ENCODE assay signal across 17 cellular contexts in genomic region chr3:141275511-141275910, GRCh38. TPM values are rescaled to one million over a fixed set of nuclear protein-coding genes. Genes with fewer than 3 reads are reported as not detected.
DNase-seq lines count a peak whose midpoint lies in the region; ATAC-seq, FAIRE-seq and TF ChIP-seq lines count a peak whose summit lies in the region.
"Had no signal": no experiment of that assay in that cellular context is flagged by ENCODE, and none has a peak within 500 bp of the region (broad histone marks: within the 10 kb centered on the region; RNA-seq: fewer than 3 reads in every experiment).

No MANE protein-coding gene starts in this region.

- H3K18ac ChIP-seq in mesenchymal stem cell (ENCODE audit: low read depth in 1 of 2, low read length in 2 of 2): no peak overlapping the region

- no peak overlapping the region for H4K8ac ChIP-seq in mesenchymal stem cell (ENCODE audit: low read length)

- POLR2A ChIA-PET in MCF 10A (lab: Yijun Ruan, JAX): no interaction called here
- POLR2A ChIA-PET in WTC11 (lab: Charles Lee): interaction anchor here (0.6 kb wide), 1 partner anchor 1651 kb away, joined by 5 read pairs; no protein-coding TSS in a partner anchor

- H3K23ac ChIP-seq in mesenchymal stem cell (ENCODE audit: low read length in 2 of 2): no peak overlapping the region

- BruUV-seq in MCF 10A (replicated peaks; lab: Mats Ljungman, UMichigan): no TSS peak

- no peak overlapping the region for H3K4me2 ChIP-seq in mesenchymal stem cell (ENCODE audit: low read length, poor library complexity, severe bottlenecking)

- WGBS in mesenchymal stem cell: 71% methylated on average over 1 of the region's 2 CpGs

- H3K36me3 Mint-ChIP-seq in MCF 10A (ENCODE audit: insufficient read depth, unreplicated experiment): peaks cover 10% of the 10 kb centered on the region
- H3K36me3 Mint-ChIP-seq in WTC11: peaks cover 2% of the 10 kb centered on the region; the same call in 1 of the 2 replicates

- no peak overlapping the region for H3K9ac ChIP-seq in mesenchymal stem cell (ENCODE audit: low read length)

- H3K4me3 Mint-ChIP-seq in MCF 10A (ENCODE audit: unreplicated experiment) (no peak overlapping the region), WTC11 (no peak overlapping the region)
- H3K4me3 Mint-ChIP-seq: activated CD4-positive, alpha-beta T cell treated with anti-CD3 and anti-CD28 coated beads, Interleukin-2, amount 10 ng/mL, durations not matched to agents 7 days and 5 days had no signal

- H3K27ac ChIP-seq in breast epithelium (no peak overlapping the region), mesenchymal stem cell (ENCODE audit: low read length, poor library complexity, severe bottlenecking) (no peak overlapping the region)
- H3K27ac ChIP-seq: right lobe of liver, stomach, vagina had no signal

- H3K9me3 ChIP-seq in breast epithelium (no peaks in the 10 kb centered on the region), mesenchymal stem cell (ENCODE audit: control insufficient read depth, low read length) (no peaks in the 10 kb centered on the region)
- H3K9me3 ChIP-seq: mucosa of descending colon, right lobe of liver, stomach, vagina had no signal

- H3K27me3 ChIP-seq in breast epithelium: no peaks in the 10 kb centered on the region
- no peaks in the 10 kb centered on the region for H3K27me3 ChIP-seq in mesenchymal stem cell (ENCODE audit: control insufficient read depth in 1 of 2, insufficient read depth in 1 of 2, low read length in 2 of 2)
- H3K27me3 ChIP-seq: right lobe of liver, stomach, vagina had no signal

- intact Hi-C loops in MCF 10A (cut with micrococcal nuclease): no loop called here
- intact Hi-C loops in breast epithelium (cut with DNase I; ENCODE audit: low total_unique reads): no loop called here

- peak overlapping the region; percentile 50 for H2AK5ac ChIP-seq in mesenchymal stem cell (ENCODE audit: low read length, severe bottlenecking)

- no peak overlapping the region for H2BK120ac ChIP-seq in mesenchymal stem cell (ENCODE audit: low read depth, low read length)

- H2BK15ac ChIP-seq in mesenchymal stem cell (ENCODE audit: low read depth, poor library complexity, severe bottlenecking): no peak overlapping the region

- DNase-seq in MCF 10A (ENCODE audit: unreplicated experiment): no peak
- no peak for DNase-seq in breast epithelium (ENCODE audit: low spot score in 2 of 2)
- DNase-seq in amniotic epithelial cell (ENCODE audit: low read depth): peak; percentile 55
- DNase-seq in mesenchymal stem cell: peak; percentile 36
- no peak for DNase-seq in WTC11 (ENCODE audit: low spot score)
- no peak for DNase-seq in iPS-NIHi7 (ENCODE audit: extremely low spot score)
- no peak for DNase-seq in GM12892 (ENCODE audit: insufficient read length)
- DNase-seq: activated CD4-positive, alpha-beta T cell treated with anti-CD3 and anti-CD28 coated beads, Interleukin-2, amount 10 ng/mL, durations not matched to agents 7 days and 5 days; GDM1; mucosa of descending colon; right lobe of liver; Right ventricle myocardium superior; stomach had no signal

- H3K9me3 Mint-ChIP-seq in MCF 10A (ENCODE audit: unreplicated experiment): no peaks in the 10 kb centered on the region
- no peaks in the 10 kb centered on the region for H3K9me3 Mint-ChIP-seq in WTC11
- H3K9me3 Mint-ChIP-seq: activated CD4-positive, alpha-beta T cell treated with anti-CD3 and anti-CD28 coated beads, Interleukin-2, amount 10 ng/mL, durations not matched to agents 7 days and 5 days; activated T-cell treated with anti-CD3 and anti-CD28 coated beads, Interleukin-2, amount 50 U/mL, for 72 hours had no signal

- H3K14ac ChIP-seq in mesenchymal stem cell (ENCODE audit: low read length in 2 of 2): no peak overlapping the region

- H4K91ac ChIP-seq in mesenchymal stem cell (ENCODE audit: low read length): no peak overlapping the region

- no peak overlapping the region for H3K4me3 ChIP-seq in breast epithelium
- H3K4me3 ChIP-seq in mesenchymal stem cell (ENCODE audit: insufficient read depth in 1 of 2, low read depth in 1 of 2, low read length in 2 of 2): no peak overlapping the region
- H3K4me3 ChIP-seq: GM12878, mucosa of descending colon, right lobe of liver, stomach, vagina had no signal

- no peak overlapping the region for H2BK5ac ChIP-seq in mesenchymal stem cell (ENCODE audit: low read depth, low read length, poor library complexity, severe bottlenecking)

- H3K27ac Mint-ChIP-seq in MCF 10A (ENCODE audit: low read depth, unreplicated experiment): peak overlapping the region; percentile 67
- H3K27ac Mint-ChIP-seq in WTC11: no peak overlapping the region

- H3K4me1 Mint-ChIP-seq in MCF 10A (ENCODE audit: insufficient read depth, unreplicated experiment) (peaks cover 18% of the 10 kb centered on the region), WTC11 (0 out of 2 replicates have a peak, but pooled peaks cover 7% of the 10 kb centered on the region)

- no peak for ATAC-seq in HG02840 (IDR thresholded peaks at IDR 0.05; ENCODE audit: low FRiP score, unreplicated experiment)
- ATAC-seq in WTC11: no peak
- ATAC-seq: mucosa of descending colon, right lobe of liver had no signal

- H3K36me3 ChIP-seq in breast epithelium: no peaks in the 10 kb centered on the region
- peaks cover 5 to 7% of the 10 kb centered on the region in 2 experiments for H3K36me3 ChIP-seq in mesenchymal stem cell (ENCODE audit: control insufficient read depth in 1 of 2, insufficient read depth in 2 of 2, low read depth in 1 of 2, low read length in 2 of 2)
- H3K36me3 ChIP-seq: right lobe of liver, vagina had no signal

- H2AFZ ChIP-seq in mesenchymal stem cell (ENCODE audit: low read depth, low read length): no peak overlapping the region

- FAIRE-seq in GM12892 (lab: Jason Lieb, UNC): no peak
- FAIRE-seq: GM12878 had no signal

- TF ChIP-seq POLR2A in breast epithelium (IDR thresholded peaks at IDR 0.05) (no peak), GM12892 (IDR thresholded peaks at IDR 0.05; ENCODE audit: low read depth, low read length) (no peak)

- no peak overlapping the region for H3K4ac ChIP-seq in mesenchymal stem cell (ENCODE audit: low read depth in 1 of 2, low read length in 2 of 2)

- H3K27me3 Mint-ChIP-seq in MCF 10A (ENCODE audit: insufficient read depth, unreplicated experiment): no peaks in the 10 kb centered on the region
- no peaks in the 10 kb centered on the region for H3K27me3 Mint-ChIP-seq in WTC11 (ENCODE audit: low read depth)
- H3K27me3 Mint-ChIP-seq: activated CD4-positive, alpha-beta T cell treated with anti-CD3 and anti-CD28 coated beads, Interleukin-2, amount 10 ng/mL, durations not matched to agents 7 days and 5 days had no signal

- no peak overlapping the region for H2BK12ac ChIP-seq in mesenchymal stem cell (ENCODE audit: low read length in 2 of 2)

- H3K79me1 ChIP-seq in mesenchymal stem cell (replicated peaks; ENCODE audit: low read length, poor library complexity, severe bottlenecking): no peaks in the 10 kb centered on the region

- TF ChIP-seq CTCF in MCF 10A (IDR thresholded peaks at IDR 0.05; ENCODE audit: unreplicated experiment) (no peak), breast epithelium (IDR thresholded peaks at IDR 0.05) (no peak), WTC11 (IDR thresholded peaks at IDR 0.05) (no peak)

- CTCF ChIA-PET in MCF 10A (lab: Yijun Ruan, JAX): interaction anchor here (0.6 to 2.5 kb wide), 2 partner anchors 29 to 44 kb away, joined by 3 to 9 read pairs; partner anchors contain the start of gene PXYLP1
- CTCF ChIA-PET in WTC11 (lab: Charles Lee): no interaction called here

- H3K4me1 ChIP-seq in breast epithelium (peaks cover 0 to 6% of the 10 kb centered on the region in 2 donors), mesenchymal stem cell (ENCODE audit: control insufficient read depth, insufficient read depth, low read depth, low read length) (peaks cover 17% of the 10 kb centered on the region)

TF ChIP-seq in WTC11, 78 proteins besides CTCF, POLR2A, EP300 and RAD21 (continues in another document):
- TF ChIP-seq NR1H2 (CRISPR knock-in tag; IDR thresholded peaks at IDR 0.05) (no peak), HMGA2 (CRISPR knock-in tag; IDR thresholded peaks at IDR 0.05) (no peak), ZMAT4 (CRISPR knock-in tag; IDR thresholded peaks at IDR 0.05) (no peak), ZBTB21 (CRISPR knock-in tag; IDR thresholded peaks at IDR 0.05; ENCODE audit: borderline replicate concordance) (no peak), MYBL2 (CRISPR knock-in tag; IDR thresholded peaks at IDR 0.05) (no peak), ZNF671 (CRISPR knock-in tag; IDR thresholded peaks at IDR 0.05) (no peak), PRDM15 (CRISPR knock-in tag; IDR thresholded peaks at IDR 0.05) (no peak), SOX15 (CRISPR knock-in tag; IDR thresholded peaks at IDR 0.05) (no peak)

RNA-seq across cellular contexts. Expression of gene PXYLP1, which starts 43.9 kb away (rescaled TPM):
- total RNA-seq in MCF 10A (2022) (2.1 and 5.4 TPM in 2 replicates), breast epithelium (10 to 100 TPM; 10.7 to 20.8 (median 19.0) TPM), WTC11 (2021) (16.9 to 20.1 TPM (median 19.7 TPM) in 3 replicates)
- 4.6 TPM for polyA plus RNA-seq in mesenchymal stem cell (2013, experiment 1 of 2)
- polyA plus RNA-seq in mesenchymal stem cell (2013, experiment 2 of 2): 4.5 TPM
- 0.85 TPM for polyA plus RNA-seq in GM12892 (2012; ENCODE audit: missing spikeins)

Comparison
In these comparisons a context has a peak if more than half of its experiments do, and no peak if none do; other contexts are left out.
1. DNase-seq: peak in amniotic epithelial cell (single experiment) and mesenchymal stem cell (single experiment); none in MCF 10A (single experiment), breast epithelium (0 of 2), WTC11 (single experiment), iPS-NIHi7 (single experiment) and GM12892 (single experiment).